Comparison of ENCODE assay signal across 8 cellular contexts in genomic region chr9:132768932-132769894, GRCh38.
DNase-seq lines count a peak whose midpoint lies in the region; ATAC-seq and TF ChIP-seq lines count a peak whose summit lies in the region.

No MANE protein-coding gene starts in this region.

- H3K36me3 Mint-ChIP-seq in activated T-cell treated with anti-CD3 and anti-CD28 coated beads, Interleukin-2, amount 50 U/mL, for 4 hours (ENCODE audit: insufficient read depth) = no peaks in the 10 kb centered on the region
- H3K36me3 Mint-ChIP-seq in natural killer cell treated with Interleukin-12 subunit alpha and Interleukin-12 subunit beta and Interleukin-15 and Interleukin-18, amount 100 ng/mL, for 72 hours = no peaks in the 10 kb centered on the region

- no peaks in the 10 kb centered on the region for H3K27me3 Mint-ChIP-seq in activated T-cell treated with anti-CD3 and anti-CD28 coated beads, Interleukin-2, amount 50 U/mL, for 4 hours (ENCODE audit: low read depth)
- H3K27me3 Mint-ChIP-seq in natural killer cell treated with Interleukin-12 subunit alpha and Interleukin-12 subunit beta and Interleukin-15 and Interleukin-18, amount 100 ng/mL, for 72 hours = peaks cover 0 to 5% of the 10 kb centered on the region in 2 donors

- H3K4me1 ChIP-seq in NT2/D1 (ENCODE audit: insufficient read depth, insufficient read length) (peaks cover 9% of the 10 kb centered on the region), fibroblast of lung (ENCODE audit: control insufficient read depth, extremely low read depth, insufficient read depth, low read length) (no peaks in the 10 kb centered on the region), stomach smooth muscle (ENCODE audit: control insufficient read depth, insufficient read depth, low read length) (peaks cover 12% of the 10 kb centered on the region)

- peaks cover 19% of the 10 kb centered on the region for H3K4me1 Mint-ChIP-seq in activated T-cell treated with anti-CD3 and anti-CD28 coated beads, Interleukin-2, amount 50 U/mL, for 4 hours (ENCODE audit: low read depth)
- H3K4me1 Mint-ChIP-seq in natural killer cell treated with Interleukin-12 subunit alpha and Interleukin-12 subunit beta and Interleukin-15 and Interleukin-18, amount 100 ng/mL, for 72 hours (ENCODE audit: low read depth in 2 of 2) = peaks cover 20 to 21% of the 10 kb centered on the region in 2 donors

- H3K9me3 ChIP-seq in NT2/D1 (ENCODE audit: insufficient read depth, low read length) = no peaks in the 10 kb centered on the region; the same call in 1 of the 2 replicates
- H3K9me3 ChIP-seq in fibroblast of lung (ENCODE audit: control insufficient read depth, insufficient read depth, low read depth, low read length) = no peaks in the 10 kb centered on the region
- H3K9me3 ChIP-seq in stomach smooth muscle (ENCODE audit: control insufficient read depth in 2 of 2, low read length in 2 of 2) = peaks cover 0 to 10% of the 10 kb centered on the region in 2 donors

- DNase-seq in 8988T (peak; percentile 48), GM13976 (ENCODE audit: low spot score) (peak; percentile 78), NT2/D1 (ENCODE audit: low read depth, low spot score) (peak; percentile 59), fibroblast of lung (ENCODE audit: low read depth in 2 of 2) (peak; percentile 61 to 69)
- peak; percentile 59 for DNase-seq in activated T-cell treated with anti-CD3 and anti-CD28 coated beads, Interleukin-2, amount 50 U/mL, for 4 hours
- no peak for DNase-seq in natural killer cell treated with Interleukin-12 subunit alpha and Interleukin-12 subunit beta and Interleukin-15 and Interleukin-18, amount 100 ng/mL, for 72 hours (ENCODE audit: low spot score)

- no peaks in the 10 kb centered on the region for H3K79me2 ChIP-seq in fibroblast of lung (ENCODE audit: control insufficient read depth, insufficient read depth, low read length)

- H3K4me2 ChIP-seq in fibroblast of lung (ENCODE audit: extremely low read depth, insufficient read depth, low read length) = peak overlapping the region; percentile 85

- H2AFZ ChIP-seq in fibroblast of lung (ENCODE audit: low read length) = peak overlapping the region; percentile 90

- H3K9ac ChIP-seq in NT2/D1 (ENCODE audit: insufficient read length, low read depth) = peak overlapping the region; percentile 86
- H3K9ac ChIP-seq in fibroblast of lung (ENCODE audit: insufficient read depth, low read length) = peak overlapping the region; percentile 82
- peak overlapping the region; percentile 93 to 97 for H3K9ac ChIP-seq in stomach smooth muscle (ENCODE audit: low read length in 2 of 2)

- H3K27ac ChIP-seq in fibroblast of lung (ENCODE audit: insufficient read depth, low read length) (peak overlapping the region; percentile 83), stomach smooth muscle (ENCODE audit: low read length) (peak overlapping the region; percentile 92)

- in situ Hi-C loops in GM13976 (cut with MboI; ENCODE audit: low sequenced_read_pairs, unreplicated experiment) = no loop called here

- H3K27me3 ChIP-seq in NT2/D1 (ENCODE audit: insufficient read depth, insufficient read length) (peaks cover 41% of the 10 kb centered on the region), fibroblast of lung (ENCODE audit: control insufficient read depth, insufficient read depth, low read length) (no peaks in the 10 kb centered on the region), stomach smooth muscle (ENCODE audit: control insufficient read depth in 1 of 2, insufficient read depth in 2 of 2, low read length in 2 of 2) (no peaks in the 10 kb centered on the region)

- peak; percentile 17 for TF ChIP-seq CTCF in GM13976 (IDR thresholded peaks at IDR 0.05; ENCODE audit: borderline replicate concordance, control extremely low read depth, extremely low read depth, insufficient read depth, missing control alignments)
- TF ChIP-seq CTCF in fibroblast of lung (conservative IDR thresholded peaks at IDR 0.05 in 1 of 2, IDR thresholded peaks at IDR 0.05 in 1 of 2; ENCODE audit: low read depth in 1 of 2, low read length in 2 of 2) = peak; percentile 37 to 55

- peak overlapping the region; percentile 79 for H3K4me3 ChIP-seq in NT2/D1 (ENCODE audit: insufficient read length, low read depth)
- H3K4me3 ChIP-seq in fibroblast of lung (replicated peaks in 1 of 4; ENCODE audit: control extremely low read depth in 1 of 4, insufficient read depth in 1 of 4, low read depth in 3 of 4, low read length in 4 of 4) = peak overlapping the region; percentile 70 to 86 (median 75)
- H3K4me3 ChIP-seq in stomach smooth muscle (ENCODE audit: low read length in 2 of 2) = peak overlapping the region; percentile 88 to 97

- peak overlapping the region; percentile 96 for H3K4me3 Mint-ChIP-seq in activated T-cell treated with anti-CD3 and anti-CD28 coated beads, Interleukin-2, amount 50 U/mL, for 4 hours
- peak overlapping the region; percentile 99 for H3K4me3 Mint-ChIP-seq in natural killer cell treated with Interleukin-12 subunit alpha and Interleukin-12 subunit beta and Interleukin-15 and Interleukin-18, amount 100 ng/mL, for 72 hours

- no peaks in the 10 kb centered on the region for H4K20me1 ChIP-seq in fibroblast of lung (ENCODE audit: control insufficient read depth, extremely low read depth, insufficient read depth, low read length)

- H3K9me3 Mint-ChIP-seq in activated T-cell treated with anti-CD3 and anti-CD28 coated beads, Interleukin-2, amount 50 U/mL, for 4 hours = no peaks in the 10 kb centered on the region
- H3K9me3 Mint-ChIP-seq in natural killer cell treated with Interleukin-12 subunit alpha and Interleukin-12 subunit beta and Interleukin-15 and Interleukin-18, amount 100 ng/mL, for 72 hours = no peaks in the 10 kb centered on the region

- H3K27ac Mint-ChIP-seq in natural killer cell treated with Interleukin-12 subunit alpha and Interleukin-12 subunit beta and Interleukin-15 and Interleukin-18, amount 100 ng/mL, for 72 hours = peak overlapping the region; percentile 91 to 97

- H3K36me3 ChIP-seq in NT2/D1 (ENCODE audit: insufficient read depth, insufficient read length, low read length) = no peaks in the 10 kb centered on the region
- no peaks in the 10 kb centered on the region for H3K36me3 ChIP-seq in fibroblast of lung (ENCODE audit: control insufficient read depth, insufficient read depth, low read length)
- no peaks in the 10 kb centered on the region for H3K36me3 ChIP-seq in stomach smooth muscle (ENCODE audit: control insufficient read depth in 2 of 2, insufficient read depth in 2 of 2, low read length in 2 of 2)

- ATAC-seq in HG03342 (IDR thresholded peaks at IDR 0.05; ENCODE audit: unreplicated experiment) = peak; percentile 59
- ATAC-seq in activated T-cell treated with anti-CD3 and anti-CD28 coated beads, Interleukin-2, amount 50 U/mL, for 4 hours = peak; percentile 66 to 69
- peak; percentile 73 to 76 for ATAC-seq in natural killer cell treated with Interleukin-12 subunit alpha and Interleukin-12 subunit beta and Interleukin-15 and Interleukin-18, amount 100 ng/mL, for 72 hours
